14 cellular contexts compared by ENCODE assay signal in genomic region chr2:84493494-84493893, GRCh38. TPM values are rescaled to one million over a fixed set of nuclear protein-coding genes. Genes with fewer than 3 reads are reported as not detected.
DNase-seq lines count a peak whose midpoint lies in the region; ATAC-seq and TF ChIP-seq lines count a peak whose summit lies in the region.
"Had no signal": no experiment of that assay in that cellular context is flagged by ENCODE, and none has a peak within 500 bp of the region (broad histone marks: within the 10 kb centered on the region; RNA-seq: fewer than 3 reads in every experiment).

No MANE protein-coding gene starts in this region.

- no peak overlapping the region for H3K27ac Mint-ChIP-seq in activated naive CD8-positive, alpha-beta T cell treated with anti-CD3 and anti-CD28 coated beads, Interleukin-2, amount 50 U/mL, for 24 hours
- H3K27ac Mint-ChIP-seq in stimulated activated naive B cell treated with anti-CD40 and anti-IgM and Interleukin-4, amounts not matched to agents 10 μg/mL and 1 μg/mL and 100 μg/mL, for 72 hours, result no peak overlapping the region
- H3K27ac Mint-ChIP-seq: activated naive CD4-positive, alpha-beta T cell treated with anti-CD3 and anti-CD28 coated beads, Interleukin-2, amount 50 U/mL, for 72 hours; CD4-positive, alpha-beta T cell had no signal

- CTCF ChIA-PET in IMR-90 (lab: Yijun Ruan, JAX), result interaction anchor here (0.6 to 0.9 kb wide), 2 partner anchors 23 to 485 kb away, joined by 3 to 4 read pairs; partner anchors contain the start of gene DNAH6

- no CpG with 5 or more reads among the region's 5 CpGs for WGBS in IMR-90 (ENCODE audit: extremely low coverage in 2 of 2, insufficient read length in 1 of 2), 2 experiments

- peak overlapping the region; percentile 64; the same call in 1 of the 2 replicates for H3K4me2 ChIP-seq in IMR-90 (ENCODE audit: low read depth, low read length)

- H3K18ac ChIP-seq in IMR-90 (ENCODE audit: low read depth, low read length), result peak overlapping the region; percentile 94; the same call in 1 of the 2 replicates

- H3K9me3 Mint-ChIP-seq in activated naive CD8-positive, alpha-beta T cell treated with anti-CD3 and anti-CD28 coated beads, Interleukin-2, amount 50 U/mL, for 24 hours, result no peaks in the 10 kb centered on the region
- no peaks in the 10 kb centered on the region for H3K9me3 Mint-ChIP-seq in stimulated activated naive B cell treated with anti-CD40 and anti-IgM and Interleukin-4, amounts not matched to agents 10 μg/mL and 1 μg/mL and 100 μg/mL, for 72 hours
- H3K9me3 Mint-ChIP-seq: activated naive CD4-positive, alpha-beta T cell treated with anti-CD3 and anti-CD28 coated beads, Interleukin-2, amount 50 U/mL, for 72 hours; CD4-positive, alpha-beta T cell had no signal

- TF ChIP-seq CTCF in AG09309 (IDR thresholded peaks at IDR 0.05; ENCODE audit: control insufficient read depth, insufficient read depth, low read depth, low read length, missing control alignments), result no peak
- TF ChIP-seq CTCF in IMR-90 (conservative IDR thresholded peaks at IDR 0.05; ENCODE audit: low read depth, low read length), result no peak

- TF ChIP-seq POLR2A in IMR-90 (IDR thresholded peaks at IDR 0.05; ENCODE audit: low read depth, low read length), result no peak

- peaks cover 4% of the 10 kb centered on the region for H3K4me1 ChIP-seq in IMR-90 (ENCODE audit: control insufficient read depth, insufficient read depth, low read length)

- peak overlapping the region; percentile 73 to 92 for H4K8ac ChIP-seq in IMR-90 (ENCODE audit: low read depth in 2 of 2, low read length in 2 of 2)

- no peak overlapping the region for H3K4me3 Mint-ChIP-seq in activated naive CD8-positive, alpha-beta T cell treated with anti-CD3 and anti-CD28 coated beads, Interleukin-2, amount 50 U/mL, for 24 hours
- no peak overlapping the region for H3K4me3 Mint-ChIP-seq in stimulated activated naive B cell treated with anti-CD40 and anti-IgM and Interleukin-4, amounts not matched to agents 10 μg/mL and 1 μg/mL and 100 μg/mL, for 72 hours
- H3K4me3 Mint-ChIP-seq: CD4-positive, alpha-beta T cell had no signal

- dilution Hi-C loops in IMR-90 (cut with HindIII; ENCODE audit: low sequenced_read_pairs, unreplicated experiment), result no loop called here

- no peaks in the 10 kb centered on the region for H3K36me3 Mint-ChIP-seq in activated naive CD8-positive, alpha-beta T cell treated with anti-CD3 and anti-CD28 coated beads, Interleukin-2, amount 50 U/mL, for 24 hours (ENCODE audit: low read depth)
- no peaks in the 10 kb centered on the region for H3K36me3 Mint-ChIP-seq in stimulated activated naive B cell treated with anti-CD40 and anti-IgM and Interleukin-4, amounts not matched to agents 10 μg/mL and 1 μg/mL and 100 μg/mL, for 72 hours
- H3K36me3 Mint-ChIP-seq: activated naive CD4-positive, alpha-beta T cell treated with anti-CD3 and anti-CD28 coated beads, Interleukin-2, amount 50 U/mL, for 72 hours had no signal

- H2BK120ac ChIP-seq in IMR-90 (ENCODE audit: low read depth, low read length), result peak overlapping the region; percentile 96

- peak; percentile 69 for DNase-seq in AG09309 (ENCODE audit: low read depth)
- DNase-seq in IMR-90, result peak; percentile 95
- peak; percentile 87 for DNase-seq in astrocyte of the hippocampus (ENCODE audit: low read depth, low spot score)
- DNase-seq in kidney glomerular epithelial cell (lab: John Stamatoyannopoulos, UW), result peak; percentile 63
- no peak for DNase-seq in activated naive CD8-positive, alpha-beta T cell treated with anti-CD3 and anti-CD28 coated beads, Interleukin-2, amount 50 U/mL, for 24 hours
- no peak for DNase-seq in activated CD8-positive, alpha-beta memory T cell treated with anti-CD3 and anti-CD28 coated beads for 24 hours
- no peak for DNase-seq in stimulated activated naive B cell treated with anti-CD40 and anti-IgM and Interleukin-4, amounts not matched to agents 10 μg/mL and 1 μg/mL and 100 μg/mL, for 72 hours
- no peak for DNase-seq in GOT3 (lab: John Stamatoyannopoulos, UW)
- DNase-seq: CD4-positive, alpha-beta T cell; effector CD4-positive, alpha-beta T cell; NCI-H446 treated with DMSO at 0.1 percent for 48 hours; stimulated activated CD4-positive, alpha-beta T cell treated with anti-CD3 and anti-CD28 coated beads, Interleukin-4, amount 100 ng/mL, for 1 hour; stimulated activated naive CD4-positive, alpha-beta T cell treated with Interleukin-2 at 50 U/mL for 16 hours had no signal

- H3K79me1 ChIP-seq in IMR-90 (ENCODE audit: low read depth in 1 of 2, low read length in 2 of 2), result no peaks in the 10 kb centered on the region

- H3K9me3 ChIP-seq in IMR-90 (ENCODE audit: control insufficient read depth, insufficient read depth, low read length), result no peaks in the 10 kb centered on the region

- peak overlapping the region; percentile 95 for H4K91ac ChIP-seq in IMR-90 (ENCODE audit: insufficient read depth, low read depth, low read length)

- peak overlapping the region; percentile 84 for H3K56ac ChIP-seq in IMR-90 (ENCODE audit: extremely low read depth, insufficient read depth, low read length)

- H3K14ac ChIP-seq in IMR-90 (replicated peaks; ENCODE audit: low read depth, low read length), result peak overlapping the region; percentile 95

- H3K9me1 ChIP-seq in IMR-90 (ENCODE audit: insufficient read depth, low read length), result peaks cover 5% of the 10 kb centered on the region

- H3K27ac ChIP-seq in IMR-90 (ENCODE audit: insufficient read depth, low read length), result peak overlapping the region; percentile 91

- H4K5ac ChIP-seq in IMR-90 (ENCODE audit: low read depth, low read length), result peak overlapping the region; percentile 97; the same call in 1 of the 2 replicates

- peak overlapping the region; percentile 78 for H3K23ac ChIP-seq in IMR-90 (ENCODE audit: low read depth, low read length)

- H3K4ac ChIP-seq in IMR-90 (ENCODE audit: low read depth, low read length), result peak overlapping the region; percentile 98

- no peak for TF ChIP-seq RAD21 in IMR-90 (IDR thresholded peaks at IDR 0.05; ENCODE audit: low read length)

- peak overlapping the region; percentile 15; the same call in 1 of the 2 replicates for H3K9ac ChIP-seq in IMR-90 (ENCODE audit: low read depth, low read length)

- H2AK9ac ChIP-seq in IMR-90 (replicated peaks; ENCODE audit: low read depth, low read length, poor library complexity), result peak overlapping the region; percentile 0

- peak overlapping the region; percentile 86 for H2BK5ac ChIP-seq in IMR-90 (ENCODE audit: low read depth, low read length, poor library complexity, severe bottlenecking)

- H3K4me3 ChIP-seq in AG09309 (ENCODE audit: control insufficient read depth, low read depth, low read length) (no peak overlapping the region), IMR-90 (ENCODE audit: insufficient read depth, low read depth, low read length) (no peak overlapping the region)

- in situ Hi-C loops in IMR-90 (cut with MboI; ENCODE audit: low sequenced_read_pairs), result loop anchor here (5.0 to 25.0 kb wide), 4 partner anchors 141 to 794 kb away; partner anchors contain the start of gene TRABD2A

- H3K27me3 Mint-ChIP-seq in activated naive CD8-positive, alpha-beta T cell treated with anti-CD3 and anti-CD28 coated beads, Interleukin-2, amount 50 U/mL, for 24 hours, result no peaks in the 10 kb centered on the region
- H3K27me3 Mint-ChIP-seq in stimulated activated naive B cell treated with anti-CD40 and anti-IgM and Interleukin-4, amounts not matched to agents 10 μg/mL and 1 μg/mL and 100 μg/mL, for 72 hours, result peaks cover 0 to 8% of the 10 kb centered on the region in 2 donors
- H3K27me3 Mint-ChIP-seq: CD4-positive, alpha-beta T cell had no signal

- peak overlapping the region; percentile 99 for H2BK20ac ChIP-seq in IMR-90 (ENCODE audit: low read depth, low read length)

- no peaks in the 10 kb centered on the region for H4K20me1 ChIP-seq in IMR-90 (ENCODE audit: insufficient read depth, low read length)

- intact Hi-C loops in IMR-90 (cut with micrococcal nuclease), result loop anchor here (5.0 kb wide), 1 partner anchor 804 kb away; no protein-coding TSS in a partner anchor

- no peaks in the 10 kb centered on the region for H3K36me3 ChIP-seq in IMR-90 (ENCODE audit: control insufficient read depth, insufficient read depth, low read length)

- POLR2A ChIA-PET in IMR-90 (lab: Charles Lee; ENCODE audit: unreplicated experiment), result no interaction called here

- H3K4me1 Mint-ChIP-seq in activated naive CD8-positive, alpha-beta T cell treated with anti-CD3 and anti-CD28 coated beads, Interleukin-2, amount 50 U/mL, for 24 hours, result peaks cover 8% of the 10 kb centered on the region
- H3K4me1 Mint-ChIP-seq in stimulated activated naive B cell treated with anti-CD40 and anti-IgM and Interleukin-4, amounts not matched to agents 10 μg/mL and 1 μg/mL and 100 μg/mL, for 72 hours, result peaks cover 0 to 2% of the 10 kb centered on the region in 2 donors

- H3K27me3 ChIP-seq in IMR-90 (ENCODE audit: control insufficient read depth, insufficient read depth, low read length), result no peaks in the 10 kb centered on the region

- H2BK15ac ChIP-seq in IMR-90 (ENCODE audit: low read depth, low read length), result peak overlapping the region; percentile 96

- H2AFZ ChIP-seq in IMR-90 (replicated peaks; ENCODE audit: low read length, poor library complexity), result peak overlapping the region; percentile 75

- peak; percentile 90 for ATAC-seq in IMR-90 (ENCODE audit: low read depth)
- ATAC-seq in activated naive CD8-positive, alpha-beta T cell treated with anti-CD3 and anti-CD28 coated beads, Interleukin-2, amount 50 U/mL, for 24 hours, result no peak
- ATAC-seq in stimulated activated naive B cell treated with anti-CD40 and anti-IgM and Interleukin-4, amounts not matched to agents 10 μg/mL and 1 μg/mL and 100 μg/mL, for 72 hours (replicated peaks), result no peak
- ATAC-seq: activated naive CD4-positive, alpha-beta T cell treated with anti-CD3 and anti-CD28 coated beads, Interleukin-2, amount 50 U/mL, for 72 hours had no signal

- peak overlapping the region; percentile 90 for H2AK5ac ChIP-seq in IMR-90 (ENCODE audit: low read depth, low read length)

- no TSS peak for BruUV-seq in IMR-90 (replicated peaks; lab: Mats Ljungman, UMichigan)

TF ChIP-seq in IMR-90, 13 proteins besides CTCF, POLR2A, EP300 and RAD21 (continues in another document):
- TF ChIP-seq RCOR1 (IDR thresholded peaks at IDR 0.05; ENCODE audit: insufficient replicate concordance, low read length) (no peak), BHLHE40 (IDR thresholded peaks at IDR 0.05; ENCODE audit: low read depth, low read length) (peak; percentile 55; the same call in 1 of the 2 replicates)

RNA-seq across cellular contexts. Expression of gene DNAH6, which starts 22.8 kb away (rescaled TPM):
- under 0.01 TPM in 2 replicates for total RNA-seq in IMR-90 (2012; rRNA removed)
- 0.07 and 0.09 TPM in 2 replicates for polyA plus RNA-seq in IMR-90 (2012; rRNA removed)
- not detected in 2 replicates for polyA plus RNA-seq in IMR-90 (2012; cell fraction: cytosol; rRNA removed)
- polyA plus RNA-seq in IMR-90 (2012; cell fraction: nucleus; rRNA removed; ENCODE audit: low replicate concordance), result under 0.01 and 0.05 TPM in 2 replicates

RNA-seq across cellular contexts. Expression of gene SUCLG1, which starts 34.4 kb away (rescaled TPM):
- total RNA-seq in IMR-90 (2012; rRNA removed), result 50.5 and 57.2 TPM in 2 replicates
- polyA plus RNA-seq in IMR-90 (2012; rRNA removed), result 49.8 and 52.7 TPM in 2 replicates
- polyA plus RNA-seq in IMR-90 (2012; cell fraction: cytosol; rRNA removed), result 19.7 and 28.3 TPM in 2 replicates
- polyA plus RNA-seq in IMR-90 (2012; cell fraction: nucleus; rRNA removed; ENCODE audit: low replicate concordance), result 15.2 and 33.4 TPM in 2 replicates

Comparison
In these comparisons a context has a peak if more than half of its experiments do, and no peak if none do; other contexts are left out.
1. DNase-seq: peak in AG09309 (single experiment), IMR-90 (single experiment), astrocyte of the hippocampus (single experiment) and kidney glomerular epithelial cell (single experiment); none in activated naive CD8-positive, alpha-beta T cell treated with anti-CD3 and anti-CD28 coated beads, Interleukin-2, amount 50 U/mL, for 24 hours (single experiment), activated CD8-positive, alpha-beta memory T cell treated with anti-CD3 and anti-CD28 coated beads for 24 hours (single experiment), stimulated activated naive B cell treated with anti-CD40 and anti-IgM and Interleukin-4, amounts not matched to agents 10 μg/mL and 1 μg/mL and 100 μg/mL, for 72 hours (single experiment) and GOT3 (single experiment).